Comparison of ENCODE assay signal across 1 cellular context in the genomic region with DNA sequence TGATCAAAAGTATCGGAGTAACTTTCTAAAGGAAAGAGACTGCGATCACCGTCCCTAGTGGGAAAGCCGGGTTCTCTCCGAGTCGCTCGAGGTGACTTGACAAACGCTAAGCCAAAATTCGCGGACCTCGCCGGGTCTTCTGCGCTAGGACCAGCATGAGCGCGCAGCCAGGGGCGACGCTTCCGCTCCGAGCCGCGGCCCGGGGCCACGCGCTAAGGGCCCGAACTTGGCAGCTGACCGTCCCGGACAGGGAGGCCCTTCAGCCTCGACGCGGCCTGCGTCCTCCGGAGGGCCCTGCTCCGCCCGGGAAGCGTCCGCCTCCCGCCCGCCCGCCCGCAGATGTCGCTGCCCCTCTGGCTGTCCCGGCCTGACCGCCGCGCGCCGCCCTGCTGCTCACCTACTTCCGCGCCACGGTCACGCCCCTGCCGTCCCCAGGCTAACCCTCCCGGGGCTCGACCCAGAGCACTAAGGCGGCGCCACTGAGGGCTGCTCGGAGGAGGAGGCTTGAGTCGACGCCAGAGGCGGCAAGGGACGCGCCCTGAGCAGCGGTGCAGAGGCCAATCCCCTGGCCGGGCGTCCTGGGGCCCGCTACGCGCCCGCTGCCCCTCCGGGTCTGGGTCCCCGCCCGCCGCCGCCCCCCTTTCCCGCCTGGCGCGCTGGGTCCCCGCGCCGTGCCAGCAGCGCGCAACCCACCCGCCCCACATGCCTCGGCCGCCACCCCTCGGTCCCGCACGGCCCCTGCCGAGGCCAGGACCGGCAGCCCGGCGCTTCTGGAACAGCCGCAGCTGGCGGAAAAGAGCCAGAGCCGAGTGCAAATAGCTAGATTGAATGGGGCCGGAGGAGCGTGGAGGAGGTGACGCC.
TF ChIP-seq lines count a peak whose summit lies in the region.

No MANE protein-coding gene starts in this region.

TF ChIP-seq in H1, 55 proteins besides CTCF, POLR2A, EP300 and RAD21 (continued from another document):
- TF ChIP-seq ZNF274 (IDR thresholded peaks at IDR 0.05; ENCODE audit: borderline replicate concordance, extremely low read depth, low read length) = no peak
- no peak for TF ChIP-seq SUZ12 (IDR thresholded peaks at IDR 0.05; ENCODE audit: low read length)
- TF ChIP-seq TAF7 (optimal IDR thresholded peaks at IDR 0.05; ENCODE audit: borderline replicate concordance, low read depth, low read length) = no peak
- TF ChIP-seq RXRA (IDR thresholded peaks at IDR 0.05; ENCODE audit: insufficient read depth, low read depth, low read length) = no peak
- no peak for TF ChIP-seq CREB1 (IDR thresholded peaks at IDR 0.05)
- no peak for TF ChIP-seq BCL11A (IDR thresholded peaks at IDR 0.05; ENCODE audit: low read depth in 2 of 2, low read length in 2 of 2)
- no peak for TF ChIP-seq POU5F1 (IDR thresholded peaks at IDR 0.05; ENCODE audit: low read depth, low read length)
- TF ChIP-seq GTF2F1 (IDR thresholded peaks at IDR 0.05; ENCODE audit: borderline replicate concordance, low read depth, low read length) = no peak
- TF ChIP-seq CBX5 (IDR thresholded peaks at IDR 0.05; ENCODE audit: low read depth, low read length) = no peak
- TF ChIP-seq TBP (IDR thresholded peaks at IDR 0.05; ENCODE audit: low read depth, low read length) = peak; percentile 26; the same call in 1 of the 2 replicates
- no peak for TF ChIP-seq EGR1 (IDR thresholded peaks at IDR 0.05; ENCODE audit: borderline replicate concordance, low read depth, low read length)
- no peak for TF ChIP-seq CEBPB (IDR thresholded peaks at IDR 0.05; ENCODE audit: low read depth, low read length)
- no peak for TF ChIP-seq KDM5A (IDR thresholded peaks at IDR 0.05; ENCODE audit: low read length)
- no peak for TF ChIP-seq BRCA1 (IDR thresholded peaks at IDR 0.05; ENCODE audit: low read depth, low read length)
- no peak for TF ChIP-seq JUND (IDR thresholded peaks at IDR 0.05; ENCODE audit: low read length)
- TF ChIP-seq KDM4A (IDR thresholded peaks at IDR 0.05; ENCODE audit: low read depth, low read length, severe bottlenecking) = peak; percentile 92
- no peak for TF ChIP-seq USF2 (IDR thresholded peaks at IDR 0.05; ENCODE audit: low read length)
- TF ChIP-seq FOSL1 (IDR thresholded peaks at IDR 0.05; ENCODE audit: insufficient read depth, low read depth, low read length) = no peak
- no peak for TF ChIP-seq SIX5 (IDR thresholded peaks at IDR 0.05; ENCODE audit: low read depth, low read length)
- TF ChIP-seq, protein P1, sequence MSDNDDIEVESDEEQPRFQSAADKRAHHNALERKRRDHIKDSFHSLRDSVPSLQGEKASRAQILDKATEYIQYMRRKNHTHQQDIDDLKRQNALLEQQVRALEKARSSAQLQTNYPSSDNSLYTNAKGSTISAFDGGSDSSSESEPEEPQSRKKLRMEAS (IDR thresholded peaks at IDR 0.05) = peak; percentile 54
- no peak for TF ChIP-seq NRF1 (IDR thresholded peaks at IDR 0.05; ENCODE audit: low read depth, low read length)
- no peak for TF ChIP-seq YY1 (IDR thresholded peaks at IDR 0.05; ENCODE audit: low read depth, low read length)
- no peak for TF ChIP-seq NANOG (IDR thresholded peaks at IDR 0.05; ENCODE audit: insufficient read depth, low read depth, low read length, poor library complexity, severe bottlenecking)
- TF ChIP-seq E2F6 (IDR thresholded peaks at IDR 0.05) = peak; percentile 20; the same call in 1 of the 2 replicates
- TF ChIP-seq SIN3A (conservative IDR thresholded peaks at IDR 0.05 in 1 of 2, IDR thresholded peaks at IDR 0.05 in 1 of 2; ENCODE audit: low read depth in 1 of 2, low read length in 2 of 2) = peak in 1 of 2 experiments; percentile 21; a peak in 2 of 4 replicates
- no peak for TF ChIP-seq CHD2 (IDR thresholded peaks at IDR 0.05; ENCODE audit: low read length)
- TF ChIP-seq TCF12 (IDR thresholded peaks at IDR 0.05; ENCODE audit: low read depth, low read length) = no peak
- TF ChIP-seq JUN (IDR thresholded peaks at IDR 0.05; ENCODE audit: low read depth, low read length) = no peak
- no peak for TF ChIP-seq BACH1 (IDR thresholded peaks at IDR 0.05; ENCODE audit: low read length)
- peak; percentile 30 for TF ChIP-seq ASH2L (IDR thresholded peaks at IDR 0.05; ENCODE audit: low read length)
- TF ChIP-seq TEAD4 (IDR thresholded peaks at IDR 0.05; ENCODE audit: low read depth, low read length) = no peak
- TF ChIP-seq ATF2 (IDR thresholded peaks at IDR 0.05; ENCODE audit: low read length) = no peak
- TF ChIP-seq RFX5 (IDR thresholded peaks at IDR 0.05; ENCODE audit: borderline replicate concordance, low read depth, low read length) = no peak
- no peak for TF ChIP-seq GABPA (IDR thresholded peaks at IDR 0.05; ENCODE audit: borderline replicate concordance, insufficient read depth, low read length)
- no peak for TF ChIP-seq SP2 (IDR thresholded peaks at IDR 0.05; ENCODE audit: low read length)
- TF ChIP-seq, protein P2, sequence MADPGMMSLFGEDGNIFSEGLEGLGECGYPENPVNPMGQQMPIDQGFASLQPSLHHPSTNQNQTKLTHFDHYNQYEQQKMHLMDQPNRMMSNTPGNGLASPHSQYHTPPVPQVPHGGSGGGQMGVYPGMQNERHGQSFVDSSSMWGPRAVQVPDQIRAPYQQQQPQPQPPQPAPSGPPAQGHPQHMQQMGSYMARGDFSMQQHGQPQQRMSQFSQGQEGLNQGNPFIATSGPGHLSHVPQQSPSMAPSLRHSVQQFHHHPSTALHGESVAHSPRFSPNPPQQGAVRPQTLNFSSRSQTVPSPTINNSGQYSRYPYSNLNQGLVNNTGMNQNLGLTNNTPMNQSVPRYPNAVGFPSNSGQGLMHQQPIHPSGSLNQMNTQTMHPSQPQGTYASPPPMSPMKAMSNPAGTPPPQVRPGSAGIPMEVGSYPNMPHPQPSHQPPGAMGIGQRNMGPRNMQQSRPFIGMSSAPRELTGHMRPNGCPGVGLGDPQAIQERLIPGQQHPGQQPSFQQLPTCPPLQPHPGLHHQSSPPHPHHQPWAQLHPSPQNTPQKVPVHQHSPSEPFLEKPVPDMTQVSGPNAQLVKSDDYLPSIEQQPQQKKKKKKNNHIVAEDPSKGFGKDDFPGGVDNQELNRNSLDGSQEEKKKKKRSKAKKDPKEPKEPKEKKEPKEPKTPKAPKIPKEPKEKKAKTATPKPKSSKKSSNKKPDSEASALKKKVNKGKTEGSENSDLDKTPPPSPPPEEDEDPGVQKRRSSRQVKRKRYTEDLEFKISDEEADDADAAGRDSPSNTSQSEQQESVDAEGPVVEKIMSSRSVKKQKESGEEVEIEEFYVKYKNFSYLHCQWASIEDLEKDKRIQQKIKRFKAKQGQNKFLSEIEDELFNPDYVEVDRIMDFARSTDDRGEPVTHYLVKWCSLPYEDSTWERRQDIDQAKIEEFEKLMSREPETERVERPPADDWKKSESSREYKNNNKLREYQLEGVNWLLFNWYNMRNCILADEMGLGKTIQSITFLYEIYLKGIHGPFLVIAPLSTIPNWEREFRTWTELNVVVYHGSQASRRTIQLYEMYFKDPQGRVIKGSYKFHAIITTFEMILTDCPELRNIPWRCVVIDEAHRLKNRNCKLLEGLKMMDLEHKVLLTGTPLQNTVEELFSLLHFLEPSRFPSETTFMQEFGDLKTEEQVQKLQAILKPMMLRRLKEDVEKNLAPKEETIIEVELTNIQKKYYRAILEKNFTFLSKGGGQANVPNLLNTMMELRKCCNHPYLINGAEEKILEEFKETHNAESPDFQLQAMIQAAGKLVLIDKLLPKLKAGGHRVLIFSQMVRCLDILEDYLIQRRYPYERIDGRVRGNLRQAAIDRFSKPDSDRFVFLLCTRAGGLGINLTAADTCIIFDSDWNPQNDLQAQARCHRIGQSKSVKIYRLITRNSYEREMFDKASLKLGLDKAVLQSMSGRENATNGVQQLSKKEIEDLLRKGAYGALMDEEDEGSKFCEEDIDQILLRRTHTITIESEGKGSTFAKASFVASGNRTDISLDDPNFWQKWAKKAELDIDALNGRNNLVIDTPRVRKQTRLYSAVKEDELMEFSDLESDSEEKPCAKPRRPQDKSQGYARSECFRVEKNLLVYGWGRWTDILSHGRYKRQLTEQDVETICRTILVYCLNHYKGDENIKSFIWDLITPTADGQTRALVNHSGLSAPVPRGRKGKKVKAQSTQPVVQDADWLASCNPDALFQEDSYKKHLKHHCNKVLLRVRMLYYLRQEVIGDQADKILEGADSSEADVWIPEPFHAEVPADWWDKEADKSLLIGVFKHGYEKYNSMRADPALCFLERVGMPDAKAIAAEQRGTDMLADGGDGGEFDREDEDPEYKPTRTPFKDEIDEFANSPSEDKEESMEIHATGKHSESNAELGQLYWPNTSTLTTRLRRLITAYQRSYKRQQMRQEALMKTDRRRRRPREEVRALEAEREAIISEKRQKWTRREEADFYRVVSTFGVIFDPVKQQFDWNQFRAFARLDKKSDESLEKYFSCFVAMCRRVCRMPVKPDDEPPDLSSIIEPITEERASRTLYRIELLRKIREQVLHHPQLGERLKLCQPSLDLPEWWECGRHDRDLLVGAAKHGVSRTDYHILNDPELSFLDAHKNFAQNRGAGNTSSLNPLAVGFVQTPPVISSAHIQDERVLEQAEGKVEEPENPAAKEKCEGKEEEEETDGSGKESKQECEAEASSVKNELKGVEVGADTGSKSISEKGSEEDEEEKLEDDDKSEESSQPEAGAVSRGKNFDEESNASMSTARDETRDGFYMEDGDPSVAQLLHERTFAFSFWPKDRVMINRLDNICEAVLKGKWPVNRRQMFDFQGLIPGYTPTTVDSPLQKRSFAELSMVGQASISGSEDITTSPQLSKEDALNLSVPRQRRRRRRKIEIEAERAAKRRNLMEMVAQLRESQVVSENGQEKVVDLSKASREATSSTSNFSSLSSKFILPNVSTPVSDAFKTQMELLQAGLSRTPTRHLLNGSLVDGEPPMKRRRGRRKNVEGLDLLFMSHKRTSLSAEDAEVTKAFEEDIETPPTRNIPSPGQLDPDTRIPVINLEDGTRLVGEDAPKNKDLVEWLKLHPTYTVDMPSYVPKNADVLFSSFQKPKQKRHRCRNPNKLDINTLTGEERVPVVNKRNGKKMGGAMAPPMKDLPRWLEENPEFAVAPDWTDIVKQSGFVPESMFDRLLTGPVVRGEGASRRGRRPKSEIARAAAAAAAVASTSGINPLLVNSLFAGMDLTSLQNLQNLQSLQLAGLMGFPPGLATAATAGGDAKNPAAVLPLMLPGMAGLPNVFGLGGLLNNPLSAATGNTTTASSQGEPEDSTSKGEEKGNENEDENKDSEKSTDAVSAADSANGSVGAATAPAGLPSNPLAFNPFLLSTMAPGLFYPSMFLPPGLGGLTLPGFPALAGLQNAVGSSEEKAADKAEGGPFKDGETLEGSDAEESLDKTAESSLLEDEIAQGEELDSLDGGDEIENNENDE (IDR thresholded peaks at IDR 0.05; ENCODE audit: insufficient replicate concordance, low read length) = no peak
- TF ChIP-seq CBX8 (IDR thresholded peaks at IDR 0.05; ENCODE audit: borderline replicate concordance, low read depth, low read length) = no peak
- TF ChIP-seq MAFK (IDR thresholded peaks at IDR 0.05; ENCODE audit: low read depth, low read length) = no peak
- TF ChIP-seq ATF3 (IDR thresholded peaks at IDR 0.05; ENCODE audit: insufficient read depth, low read depth, low read length) = no peak
- TF ChIP-seq POLR2AphosphoS5 (IDR thresholded peaks at IDR 0.05; ENCODE audit: low read depth, low read length) = no peak
- TF ChIP-seq PHF8 (conservative IDR thresholded peaks at IDR 0.05; ENCODE audit: low read depth, low read length) = peak; percentile 31; the same call in 1 of the 2 replicates
- no peak for TF ChIP-seq HDAC6 (IDR thresholded peaks at IDR 0.05; ENCODE audit: low read depth, low read length)
